ENCODE assay signal across 1 cellular context in the genomic region with DNA sequence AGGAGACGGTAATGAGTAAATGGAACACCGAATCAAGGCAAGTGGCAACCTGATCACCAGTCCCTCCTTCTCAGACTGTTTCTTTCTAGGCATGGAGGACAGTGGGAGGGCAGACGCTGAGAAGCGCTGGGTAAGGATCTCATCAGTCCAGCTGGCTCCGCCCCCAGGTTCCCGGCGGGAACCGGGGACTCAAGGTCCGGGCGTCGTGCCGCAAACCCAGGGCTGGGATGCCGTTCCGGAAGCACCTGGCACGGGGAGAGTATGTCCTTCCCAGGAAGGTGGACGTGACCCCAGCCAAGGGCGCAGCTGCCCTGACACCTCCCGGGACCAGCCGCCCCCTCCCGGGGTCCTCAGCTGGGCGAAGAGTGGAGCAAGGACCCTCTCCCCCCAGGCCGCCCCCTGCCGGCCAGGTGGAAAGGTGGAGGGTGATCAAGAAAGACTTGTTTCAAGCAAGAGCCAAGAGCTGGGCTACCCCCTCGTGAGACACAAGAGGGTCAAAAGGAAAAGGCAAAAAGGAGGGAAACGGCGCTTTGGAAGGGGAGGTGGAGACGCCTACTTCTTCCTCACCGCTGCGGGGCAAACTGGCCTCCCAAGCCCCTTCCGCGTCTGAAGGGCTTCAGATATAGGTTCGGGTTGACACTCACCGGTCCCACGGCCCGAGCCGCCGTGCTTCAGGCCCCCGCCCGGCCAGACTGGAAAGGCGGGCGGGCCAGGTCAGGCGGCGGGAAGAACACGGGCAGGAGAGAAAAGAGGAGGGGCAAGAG.
TF ChIP-seq lines count a peak whose summit lies in the region.

A gene with protein sequence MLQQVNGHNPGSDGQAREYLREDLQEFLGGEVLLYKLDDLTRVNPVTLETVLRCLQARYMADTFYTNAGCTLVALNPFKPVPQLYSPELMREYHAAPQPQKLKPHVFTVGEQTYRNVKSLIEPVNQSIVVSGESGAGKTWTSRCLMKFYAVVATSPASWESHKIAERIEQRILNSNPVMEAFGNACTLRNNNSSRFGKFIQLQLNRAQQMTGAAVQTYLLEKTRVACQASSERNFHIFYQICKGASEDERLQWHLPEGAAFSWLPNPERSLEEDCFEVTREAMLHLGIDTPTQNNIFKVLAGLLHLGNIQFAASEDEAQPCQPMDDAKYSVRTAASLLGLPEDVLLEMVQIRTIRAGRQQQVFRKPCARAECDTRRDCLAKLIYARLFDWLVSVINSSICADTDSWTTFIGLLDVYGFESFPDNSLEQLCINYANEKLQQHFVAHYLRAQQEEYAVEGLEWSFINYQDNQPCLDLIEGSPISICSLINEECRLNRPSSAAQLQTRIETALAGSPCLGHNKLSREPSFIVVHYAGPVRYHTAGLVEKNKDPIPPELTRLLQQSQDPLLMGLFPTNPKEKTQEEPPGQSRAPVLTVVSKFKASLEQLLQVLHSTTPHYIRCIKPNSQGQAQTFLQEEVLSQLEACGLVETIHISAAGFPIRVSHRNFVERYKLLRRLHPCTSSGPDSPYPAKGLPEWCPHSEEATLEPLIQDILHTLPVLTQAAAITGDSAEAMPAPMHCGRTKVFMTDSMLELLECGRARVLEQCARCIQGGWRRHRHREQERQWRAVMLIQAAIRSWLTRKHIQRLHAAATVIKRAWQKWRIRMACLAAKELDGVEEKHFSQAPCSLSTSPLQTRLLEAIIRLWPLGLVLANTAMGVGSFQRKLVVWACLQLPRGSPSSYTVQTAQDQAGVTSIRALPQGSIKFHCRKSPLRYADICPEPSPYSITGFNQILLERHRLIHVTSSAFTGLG (minus strand): TSS at position 752 of the 764 bp plus-strand sequence. CDS start 2,330 bp downstream, outside the sequence.

TF ChIP-seq in HepG2, 621 proteins besides CTCF, POLR2A, EP300 and RAD21 (continued from another document and continues in another):
- TF ChIP-seq ZNF337 (CRISPR knock-in tag; IDR thresholded peaks at IDR 0.05; ENCODE audit: borderline replicate concordance, low read depth) (peak; percentile 73; the same call in 1 of the 2 replicates), KLF16 (CRISPR knock-in tag; IDR thresholded peaks at IDR 0.05) (no peak; a peak in 1 of 4 replicates), ZNF703 (CRISPR knock-in tag; IDR thresholded peaks at IDR 0.05; ENCODE audit: borderline replicate concordance) (0 out of 2 replicates have a peak, but pooled peaks have one; percentile 18), SETDB1 (CRISPR knock-in tag; IDR thresholded peaks at IDR 0.05; ENCODE audit: borderline replicate concordance) (no peak), IRX3 (CRISPR knock-in tag; IDR thresholded peaks at IDR 0.05; ENCODE audit: borderline replicate concordance, low read depth) (no peak; the same call in 1 of the 2 replicates), TP53 (CRISPR knock-in tag; conservative IDR thresholded peaks at IDR 0.05) (no peak), KDM6A (CRISPR knock-in tag; IDR thresholded peaks at IDR 0.05; ENCODE audit: low read depth) (no peak), SAP130 (CRISPR knock-in tag; IDR thresholded peaks at IDR 0.05; ENCODE audit: low read depth) (no peak; the same call in 1 of the 2 replicates), ZNF83 (CRISPR knock-in tag; IDR thresholded peaks at IDR 0.05; ENCODE audit: borderline replicate concordance) (no peak), DNMT1 (CRISPR knock-in tag; IDR thresholded peaks at IDR 0.05) (no peak), GATAD2A (CRISPR knock-in tag; IDR thresholded peaks at IDR 0.05) (no peak), ZNF772 (CRISPR knock-in tag; IDR thresholded peaks at IDR 0.05) (no peak), ZSCAN5A (CRISPR knock-in tag; IDR thresholded peaks at IDR 0.05; ENCODE audit: borderline replicate concordance) (no peak), PHF20 (CRISPR knock-in tag; IDR thresholded peaks at IDR 0.05) (no peak), NONO (IDR thresholded peaks at IDR 0.05) (no peak), NONO (CRISPR knock-in tag; conservative IDR thresholded peaks at IDR 0.05) (peak; percentile 13; the same call in 1 of the 2 replicates), ZMYM4 (CRISPR knock-in tag; IDR thresholded peaks at IDR 0.05) (no peak), MXI1 (IDR thresholded peaks at IDR 0.05; ENCODE audit: borderline replicate concordance, low read depth, low read length) (0 out of 3 replicates have a peak, but pooled peaks have one; percentile 37), ZNF431 (CRISPR knock-in tag; IDR thresholded peaks at IDR 0.05; ENCODE audit: borderline replicate concordance, low read depth) (no peak; the same call in 1 of the 2 replicates), ZNF343 (CRISPR knock-in tag; IDR thresholded peaks at IDR 0.05) (no peak; the same call in 1 of the 2 replicates), ZFP36 (IDR thresholded peaks at IDR 0.05; ENCODE audit: borderline replicate concordance, low read depth, low read length, partially characterized antibody) (no peak), ZNF326 (CRISPR knock-in tag; IDR thresholded peaks at IDR 0.05; ENCODE audit: borderline replicate concordance) (no peak), NFE2L2 (IDR thresholded peaks at IDR 0.05; ENCODE audit: low read length) (no peak), ZNF276 (CRISPR knock-in tag; IDR thresholded peaks at IDR 0.05; ENCODE audit: low read depth) (no peak), HMGXB4 (CRISPR knock-in tag; IDR thresholded peaks at IDR 0.05; ENCODE audit: borderline replicate concordance in 1 of 2, low read depth in 1 of 2) (peak; percentile 55 to 83; a peak in 3 of 4 replicates), SALL1 (CRISPR knock-in tag; IDR thresholded peaks at IDR 0.05) (peak; percentile 41; the same call in 1 of the 2 replicates), PHF8 (CRISPR knock-in tag; IDR thresholded peaks at IDR 0.05) (peak; percentile 1; the same call in 1 of the 2 replicates), ZNF780A (CRISPR knock-in tag; IDR thresholded peaks at IDR 0.05) (no peak), ZNF121 (CRISPR knock-in tag; IDR thresholded peaks at IDR 0.05) (no peak), ZNF441 (CRISPR knock-in tag; IDR thresholded peaks at IDR 0.05; ENCODE audit: borderline replicate concordance) (no peak), MBD4 (IDR thresholded peaks at IDR 0.05; ENCODE audit: borderline replicate concordance, low read length) (no peak), SKI (IDR thresholded peaks at IDR 0.05; ENCODE audit: partially characterized antibody) (no peak), FIP1L1 (IDR thresholded peaks at IDR 0.05; ENCODE audit: borderline replicate concordance, insufficient read depth, low read depth, low read length) (no peak), DNMT3B (CRISPR knock-in tag; conservative IDR thresholded peaks at IDR 0.05) (no peak), FOXP1 (IDR thresholded peaks at IDR 0.05) (no peak), FOXP1 (CRISPR knock-in tag; IDR thresholded peaks at IDR 0.05) (no peak), ZNF138 (CRISPR knock-in tag; IDR thresholded peaks at IDR 0.05; ENCODE audit: low read depth) (no peak), UBTF (CRISPR knock-in tag; IDR thresholded peaks at IDR 0.05) (no peak; the same call in 1 of the 2 replicates), ZNF746 (CRISPR knock-in tag; IDR thresholded peaks at IDR 0.05) (no peak), ZNF549 (CRISPR knock-in tag; IDR thresholded peaks at IDR 0.05) (no peak), ZNF33B (CRISPR knock-in tag; IDR thresholded peaks at IDR 0.05) (no peak), ZNF879 (CRISPR knock-in tag; IDR thresholded peaks at IDR 0.05) (no peak; the same call in 1 of the 2 replicates), CBX1 (IDR thresholded peaks at IDR 0.05; ENCODE audit: low read depth) (no peak), FLYWCH1 (CRISPR knock-in tag; IDR thresholded peaks at IDR 0.05) (no peak), ATM (IDR thresholded peaks at IDR 0.05; ENCODE audit: borderline replicate concordance) (no peak), ZNF616 (CRISPR knock-in tag; IDR thresholded peaks at IDR 0.05; ENCODE audit: low read depth) (no peak), FUBP1 (CRISPR knock-in tag; IDR thresholded peaks at IDR 0.05; ENCODE audit: borderline replicate concordance) (no peak), MBNL3 (CRISPR knock-in tag; conservative IDR thresholded peaks at IDR 0.05) (no peak), ZNF605 (CRISPR knock-in tag; IDR thresholded peaks at IDR 0.05) (0 out of 2 replicates have a peak, but pooled peaks have one; percentile 38), IKZF1 (IDR thresholded peaks at IDR 0.05) (no peak), ZNF451 (CRISPR knock-in tag; IDR thresholded peaks at IDR 0.05) (no peak), SP4 (CRISPR knock-in tag; IDR thresholded peaks at IDR 0.05) (0 out of 2 replicates have a peak, but pooled peaks have one; percentile 8), ZNF615 (CRISPR knock-in tag; IDR thresholded peaks at IDR 0.05; ENCODE audit: borderline replicate concordance) (no peak), ZNF782 (CRISPR knock-in tag; IDR thresholded peaks at IDR 0.05; ENCODE audit: borderline replicate concordance) (no peak), ZNF350 (CRISPR knock-in tag; IDR thresholded peaks at IDR 0.05; ENCODE audit: borderline replicate concordance, low read depth) (0 out of 2 replicates have a peak, but pooled peaks have one; percentile 6), SP140L (CRISPR knock-in tag; IDR thresholded peaks at IDR 0.05; ENCODE audit: borderline replicate concordance) (no peak)
- TF ChIP-seq, protein P1, sequence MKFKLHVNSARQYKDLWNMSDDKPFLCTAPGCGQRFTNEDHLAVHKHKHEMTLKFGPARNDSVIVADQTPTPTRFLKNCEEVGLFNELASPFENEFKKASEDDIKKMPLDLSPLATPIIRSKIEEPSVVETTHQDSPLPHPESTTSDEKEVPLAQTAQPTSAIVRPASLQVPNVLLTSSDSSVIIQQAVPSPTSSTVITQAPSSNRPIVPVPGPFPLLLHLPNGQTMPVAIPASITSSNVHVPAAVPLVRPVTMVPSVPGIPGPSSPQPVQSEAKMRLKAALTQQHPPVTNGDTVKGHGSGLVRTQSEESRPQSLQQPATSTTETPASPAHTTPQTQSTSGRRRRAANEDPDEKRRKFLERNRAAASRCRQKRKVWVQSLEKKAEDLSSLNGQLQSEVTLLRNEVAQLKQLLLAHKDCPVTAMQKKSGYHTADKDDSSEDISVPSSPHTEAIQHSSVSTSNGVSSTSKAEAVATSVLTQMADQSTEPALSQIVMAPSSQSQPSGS (CRISPR knock-in tag; IDR thresholded peaks at IDR 0.05), result no peak
